Comparison of ENCODE assay signal across 13 cellular contexts in the genomic region with DNA sequence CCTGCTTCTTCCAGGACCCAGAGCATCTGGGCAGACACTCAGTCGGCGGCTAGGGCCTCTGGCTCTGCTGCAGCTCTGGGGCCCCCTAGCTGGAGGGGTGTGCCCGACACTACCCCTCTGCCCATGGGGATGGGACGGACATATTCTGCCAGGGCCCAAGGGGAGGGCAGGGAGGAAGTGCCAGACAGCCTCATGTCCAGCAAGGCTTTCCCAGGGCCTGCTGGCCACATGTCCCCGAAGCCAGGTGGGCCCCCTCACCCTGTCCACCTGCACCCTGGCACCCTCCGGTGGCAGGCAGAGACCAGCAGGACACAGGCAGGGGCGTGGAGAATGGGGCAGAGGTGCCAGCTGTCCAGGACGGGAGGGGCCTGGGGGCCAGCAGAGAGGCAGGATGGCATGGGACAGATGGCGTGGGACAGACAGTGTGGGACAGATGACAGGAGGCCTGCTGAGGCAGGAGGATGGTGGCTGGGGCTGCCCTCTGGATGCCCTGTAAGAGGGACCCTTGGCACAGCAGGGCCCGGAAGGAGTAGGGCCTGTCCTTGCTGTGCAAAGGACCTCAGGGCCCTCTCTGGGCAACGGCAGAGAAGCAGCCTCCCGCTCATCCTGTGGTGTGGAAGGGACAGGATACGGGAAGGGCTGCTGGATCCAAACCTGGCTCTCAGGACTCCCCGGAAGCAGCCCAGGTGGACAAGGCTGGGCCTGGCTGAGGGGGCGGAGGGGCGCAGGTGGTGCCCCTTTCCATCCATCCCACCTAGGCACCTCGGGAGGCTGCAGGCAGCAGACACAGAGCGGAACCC. TPM values are rescaled to one million over a fixed set of nuclear protein-coding genes. Genes with fewer than 3 reads are reported as not detected.
DNase-seq lines count a peak whose midpoint lies in the region; ATAC-seq, FAIRE-seq and TF ChIP-seq lines count a peak whose summit lies in the region.
"Had no signal": no experiment of that assay in that cellular context is flagged by ENCODE, and none has a peak within 500 bp of the region (broad histone marks: within the 10 kb centered on the region; RNA-seq: fewer than 3 reads in every experiment).

No MANE protein-coding gene starts in this region.

- no peak for TF ChIP-seq POLR2A in GM12892 (IDR thresholded peaks at IDR 0.05; ENCODE audit: low read depth, low read length)

- no peak for DNase-seq in HFF-Myc (ENCODE audit: extremely low read depth, low read depth)
- peak; percentile 20 for DNase-seq in NCI-H69 (lab: John Stamatoyannopoulos, UW)
- DNase-seq in globus pallidus (ENCODE audit: low spot score) = peak; percentile 21
- DNase-seq in posterior cingulate gyrus = peak in 6 of 10 donors; percentile 5 to 80 (median 36)
- DNase-seq in NCI-H1092 (lab: John Stamatoyannopoulos, UW) = no peak
- no peak for DNase-seq in GM12892 (ENCODE audit: insufficient read length)
- DNase-seq: Calu3, IMR-90, NCI-H2171 treated with DMSO at 0.1 percent for 48 hours, SIG-M5 had no signal

- FAIRE-seq in GM12892 (lab: Jason Lieb, UNC) = no peak

- TF ChIP-seq CTCF in HFF-Myc (IDR thresholded peaks at IDR 0.05; ENCODE audit: low read depth, low read length, missing control alignments) = peak; percentile 2

- no peak for ATAC-seq in GM18907 (IDR thresholded peaks at IDR 0.05; ENCODE audit: unreplicated experiment)
- ATAC-seq in activated CD4-positive, CD25-positive, alpha-beta regulatory T cell treated with anti-CD3 and anti-CD28 coated beads, Interleukin-2, amount 50 U/mL, for 24 hours = no peak

- no peak overlapping the region for H3K4me3 ChIP-seq in HFF-Myc (replicated peaks; ENCODE audit: low read depth, low read length)
- H3K4me3 ChIP-seq: thoracic aorta had no signal

- intact Hi-C loops in posterior cingulate gyrus (cut with DNase I) = loop anchor here (10.0 kb wide), 2 partner anchors 98 to 258 kb away; partner anchors contain the start of gene CEBPA

RNA-seq across cellular contexts. Expression of gene CEBPG, which starts 29.1 kb away (rescaled TPM):
- 11.4 TPM for polyA plus RNA-seq in GM12892 (2012; ENCODE audit: missing spikeins)

Comparison
In these comparisons a context has a peak if more than half of its experiments do, and no peak if none do; other contexts are left out.
1. DNase-seq: peak in NCI-H69 (single experiment), globus pallidus (single experiment) and posterior cingulate gyrus (6 of 10); none in HFF-Myc (single experiment), NCI-H1092 (single experiment) and GM12892 (single experiment).